Comparison of ENCODE assay signal across 20 cellular contexts in the genomic region with DNA sequence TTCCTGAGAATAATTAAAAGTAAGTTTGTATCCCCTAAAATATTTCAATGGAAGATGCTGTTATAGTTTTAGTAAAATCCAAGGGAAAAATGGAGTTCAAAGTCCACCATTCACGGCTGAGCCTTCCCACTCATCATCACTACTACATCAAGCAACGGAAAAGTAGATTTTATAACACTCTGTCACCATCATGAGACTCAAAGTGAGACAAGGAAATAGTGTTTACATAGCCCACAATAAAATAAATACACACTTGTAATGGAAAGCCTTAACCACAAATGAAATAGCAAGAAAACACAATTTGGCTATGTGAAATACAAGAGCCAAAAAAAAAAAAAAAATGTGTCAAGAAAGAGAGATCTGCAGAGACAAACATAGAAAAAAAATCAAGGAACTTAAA.
"Had no signal": no experiment of that assay in that cellular context is flagged by ENCODE, and none has a peak within 500 bp of the region (broad histone marks: within the 10 kb centered on the region; RNA-seq: fewer than 3 reads in every experiment).

No MANE protein-coding gene starts in this region.

- H3K9me3 ChIP-seq: colonic mucosa, esophagus muscularis mucosa, gastrocnemius medialis, left lung, lower lobe of right lung, mucosa of descending colon had no signal

- H3K36me3 ChIP-seq: colonic mucosa, esophagus muscularis mucosa, gastrocnemius medialis, heart right ventricle, left lung, lower lobe of right lung had no signal

- H3K4me3 ChIP-seq: colonic mucosa, dorsolateral prefrontal cortex, esophagus muscularis mucosa, gastrocnemius medialis, heart right ventricle, left lung, lower lobe of right lung, mucosa of descending colon had no signal

- DNase-seq: colonic mucosa; cortex of kidney; dermis blood vessel endothelial cell; dorsolateral prefrontal cortex; effector CD4-positive, alpha-beta T cell; effector memory CD4-positive, alpha-beta T cell; foreskin keratinocyte; gastrocnemius medialis; glutamatergic neuron; head of caudate nucleus; heart right ventricle; hippocampal formation; left cardiac atrium; left lung; left ventricle myocardium superior; lower lobe of right lung; mesenchymal stem cell; mucosa of descending colon; naive B cell had no signal

- ATAC-seq: foreskin keratinocyte, gastrocnemius medialis, heart right ventricle, left cardiac atrium, left lung, left ventricle myocardium superior, lower lobe of right lung, mucosa of descending colon had no signal

- H3K27ac ChIP-seq: colonic mucosa, dorsolateral prefrontal cortex, esophagus muscularis mucosa, foreskin keratinocyte, gastrocnemius medialis, heart right ventricle, left lung, lower lobe of right lung had no signal
